In the genomic region with DNA sequence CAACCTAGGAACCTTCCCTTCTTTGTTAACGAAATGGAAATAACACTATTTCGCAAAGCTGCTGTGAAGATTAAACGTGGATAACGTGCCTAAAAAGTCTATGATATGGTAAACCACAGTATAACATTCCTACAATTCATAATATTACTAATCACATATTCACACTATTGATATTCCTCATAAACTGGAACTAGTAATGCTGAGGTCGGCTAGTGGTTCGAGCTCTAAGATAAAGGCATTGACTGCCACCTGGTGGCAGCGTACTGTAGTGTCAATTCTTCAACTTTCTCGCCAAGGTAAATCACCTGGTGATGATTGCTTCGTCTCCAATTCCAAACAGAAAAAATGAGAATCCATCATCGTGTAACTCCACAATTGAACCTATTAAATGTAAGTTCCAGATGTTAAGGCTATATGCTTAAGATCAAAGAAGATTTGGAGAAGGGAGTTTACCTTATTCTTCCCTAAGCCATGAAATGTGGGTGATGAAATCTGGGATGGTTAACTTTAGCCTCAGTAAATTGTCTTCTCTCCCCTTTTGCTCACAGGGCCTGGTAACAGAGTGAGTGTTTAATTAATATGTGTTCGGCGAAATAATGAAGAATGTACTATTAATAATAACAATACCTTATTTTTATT, we compare ENCODE assay signal across 9 cellular contexts.
DNase-seq lines count a peak whose midpoint lies in the region; ATAC-seq and TF ChIP-seq lines count a peak whose summit lies in the region.
"Had no signal": no experiment of that assay in that cellular context is flagged by ENCODE, and none has a peak within 500 bp of the region (broad histone marks: within the 10 kb centered on the region; RNA-seq: fewer than 3 reads in every experiment).

No MANE protein-coding gene starts in this region.

- H3K4me3 Mint-ChIP-seq in activated naive CD8-positive, alpha-beta T cell treated with anti-CD3 and anti-CD28 coated beads, Interleukin-2, amount 50 U/mL, for 24 hours, result no peak overlapping the region
- H3K4me3 Mint-ChIP-seq in type B pancreatic cell, result no peak overlapping the region
- H3K4me3 Mint-ChIP-seq: IgD-negative memory B cell had no signal

- CTCF ChIA-PET in HEK293 (lab: Yijun Ruan, JAX), result interaction anchor here (0.5 to 1.4 kb wide), 6 partner anchors 8 to 688 kb away, joined by 3 to 5 read pairs (median 4); no protein-coding TSS in a partner anchor

- H3K27ac ChIP-seq in HEK293 (ENCODE audit: extremely low read depth, low read depth, low read length), result no peak overlapping the region

- DNase-seq in stimulated activated CD4-positive, alpha-beta T cell treated with anti-CD3 and anti-CD28 coated beads, Interleukin-12 subunit alpha, Interleukin-12 subunit beta, amount 100 ng/mL, for 4 hours, result peak; percentile 4
- no peak for DNase-seq in stimulated activated CD4-positive, alpha-beta T cell treated with anti-CD3 and anti-CD28 coated beads, Interleukin-4, amount 100 ng/mL, for 1 hour
- DNase-seq in NCI-H187 treated with DMSO at 0.1 percent for 48 hours (lab: John Stamatoyannopoulos, UW) (peak; percentile 19), iris pigment epithelial cell (ENCODE audit: low read depth) (peak; percentile 34), type B pancreatic cell (ENCODE audit: extremely low spot score, unreplicated experiment) (no peak)
- peak; percentile 18 for DNase-seq in activated naive CD8-positive, alpha-beta T cell treated with anti-CD3 and anti-CD28 coated beads, Interleukin-2, amount 50 U/mL, for 24 hours

- ATAC-seq in activated naive CD8-positive, alpha-beta T cell treated with anti-CD3 and anti-CD28 coated beads, Interleukin-2, amount 50 U/mL, for 24 hours, result no peak
- ATAC-seq in HG03280 (IDR thresholded peaks at IDR 0.05; ENCODE audit: unreplicated experiment), result no peak

- no peaks in the 10 kb centered on the region for H3K36me3 Mint-ChIP-seq in activated naive CD8-positive, alpha-beta T cell treated with anti-CD3 and anti-CD28 coated beads, Interleukin-2, amount 50 U/mL, for 24 hours (ENCODE audit: low read depth)
- H3K36me3 Mint-ChIP-seq in type B pancreatic cell, result no peaks in the 10 kb centered on the region
- H3K36me3 Mint-ChIP-seq: IgD-negative memory B cell had no signal

- no peaks in the 10 kb centered on the region for H3K9me3 ChIP-seq in HEK293 (ENCODE audit: control insufficient read depth, insufficient read depth, low read depth, low read length)

- no peak overlapping the region for H3K4me3 ChIP-seq in HEK293 (ENCODE audit: low read depth, low read length)

- H3K9me3 Mint-ChIP-seq in activated naive CD8-positive, alpha-beta T cell treated with anti-CD3 and anti-CD28 coated beads, Interleukin-2, amount 50 U/mL, for 24 hours, result no peaks in the 10 kb centered on the region
- no peaks in the 10 kb centered on the region for H3K9me3 Mint-ChIP-seq in type B pancreatic cell

- H3K27me3 Mint-ChIP-seq in activated naive CD8-positive, alpha-beta T cell treated with anti-CD3 and anti-CD28 coated beads, Interleukin-2, amount 50 U/mL, for 24 hours, result no peaks in the 10 kb centered on the region
- peaks cover 6% of the 10 kb centered on the region for H3K27me3 Mint-ChIP-seq in type B pancreatic cell
- H3K27me3 Mint-ChIP-seq: IgD-negative memory B cell had no signal

- TF ChIP-seq CTCF in HEK293 (tag by site-specific recombination; IDR thresholded peaks at IDR 0.05) (no peak), type B pancreatic cell (conservative IDR thresholded peaks at IDR 0.05) (peak; percentile 95)

- no peaks in the 10 kb centered on the region for H3K4me1 Mint-ChIP-seq in activated naive CD8-positive, alpha-beta T cell treated with anti-CD3 and anti-CD28 coated beads, Interleukin-2, amount 50 U/mL, for 24 hours
- H3K4me1 Mint-ChIP-seq in type B pancreatic cell (ENCODE audit: unreplicated experiment), result no peaks in the 10 kb centered on the region

- H3K36me3 ChIP-seq in HEK293 (ENCODE audit: control insufficient read depth in 2 of 2, insufficient read depth in 1 of 2, low read length in 2 of 2), result no peaks in the 10 kb centered on the region

- POLR2A ChIA-PET in HEK293 (lab: Yijun Ruan, JAX), result no interaction called here

- no peak overlapping the region for H3K27ac Mint-ChIP-seq in activated naive CD8-positive, alpha-beta T cell treated with anti-CD3 and anti-CD28 coated beads, Interleukin-2, amount 50 U/mL, for 24 hours
- H3K27ac Mint-ChIP-seq in type B pancreatic cell, result no peak overlapping the region
- H3K27ac Mint-ChIP-seq: IgD-negative memory B cell had no signal

- H3K4me1 ChIP-seq in HEK293 (ENCODE audit: control insufficient read depth, insufficient read depth, low read length), result no peaks in the 10 kb centered on the region

TF ChIP-seq in HEK293, 187 proteins besides CTCF, POLR2A, EP300 and RAD21:
- TF ChIP-seq ZNF654 (tag by site-specific recombination; IDR thresholded peaks at IDR 0.05; ENCODE audit: low read depth), result peak; percentile 46
- TF ChIP-seq, protein P1, sequence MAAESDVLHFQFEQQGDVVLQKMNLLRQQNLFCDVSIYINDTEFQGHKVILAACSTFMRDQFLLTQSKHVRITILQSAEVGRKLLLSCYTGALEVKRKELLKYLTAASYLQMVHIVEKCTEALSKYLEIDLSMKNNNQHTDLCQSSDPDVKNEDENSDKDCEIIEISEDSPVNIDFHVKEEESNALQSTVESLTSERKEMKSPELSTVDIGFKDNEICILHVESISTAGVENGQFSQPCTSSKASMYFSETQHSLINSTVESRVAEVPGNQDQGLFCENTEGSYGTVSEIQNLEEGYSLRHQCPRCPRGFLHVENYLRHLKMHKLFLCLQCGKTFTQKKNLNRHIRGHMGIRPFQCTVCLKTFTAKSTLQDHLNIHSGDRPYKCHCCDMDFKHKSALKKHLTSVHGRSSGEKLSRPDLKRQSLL (tag by site-specific recombination; IDR thresholded peaks at IDR 0.05), result no peak
- TF ChIP-seq ZNF391 (tag by site-specific recombination; IDR thresholded peaks at IDR 0.05; ENCODE audit: borderline replicate concordance, low read depth), result peak; percentile 71; the same call in 1 of the 2 replicates

Comparison
In these comparisons a context has a peak if more than half of its experiments do, and no peak if none do; other contexts are left out.
1. DNase-seq: peak in stimulated activated CD4-positive, alpha-beta T cell treated with anti-CD3 and anti-CD28 coated beads, Interleukin-12 subunit alpha, Interleukin-12 subunit beta, amount 100 ng/mL, for 4 hours (single experiment), NCI-H187 treated with DMSO at 0.1 percent for 48 hours (single experiment), activated naive CD8-positive, alpha-beta T cell treated with anti-CD3 and anti-CD28 coated beads, Interleukin-2, amount 50 U/mL, for 24 hours (single experiment) and iris pigment epithelial cell (single experiment); none in stimulated activated CD4-positive, alpha-beta T cell treated with anti-CD3 and anti-CD28 coated beads, Interleukin-4, amount 100 ng/mL, for 1 hour (single experiment) and type B pancreatic cell (single experiment).